In the genomic region with DNA sequence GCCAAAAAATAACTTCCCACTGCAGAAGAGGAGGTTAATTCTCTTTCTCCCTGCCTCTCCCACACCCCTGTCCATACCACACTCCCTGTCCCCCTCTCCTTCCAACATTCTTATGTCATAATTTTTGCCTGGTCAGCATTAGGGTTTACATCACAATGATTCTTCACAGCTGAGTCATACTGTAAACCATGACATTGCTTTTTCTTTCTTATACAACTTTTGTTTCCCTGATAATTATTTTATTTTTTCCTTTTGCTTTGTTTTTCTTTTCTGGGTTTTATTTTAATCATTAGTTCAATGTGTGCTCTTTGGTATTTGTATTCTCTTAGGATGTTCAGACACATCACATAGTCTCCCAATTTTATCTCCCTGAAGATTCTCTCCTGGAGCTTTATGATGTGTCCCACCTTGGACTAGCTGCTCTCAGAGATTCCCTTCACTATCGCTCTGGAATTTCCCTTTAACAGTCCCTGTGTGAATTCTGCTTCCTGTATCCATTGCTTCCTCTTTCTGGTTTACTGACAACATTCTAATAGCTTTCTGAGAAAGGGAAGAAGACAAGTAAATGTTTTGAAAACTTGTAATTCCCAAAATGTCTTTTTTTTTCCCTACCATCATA, we compare ENCODE assay signal across 14 cellular contexts.
DNase-seq lines count a peak whose midpoint lies in the region; ATAC-seq and TF ChIP-seq lines count a peak whose summit lies in the region.
"Had no signal": no experiment of that assay in that cellular context is flagged by ENCODE, and none has a peak within 500 bp of the region (broad histone marks: within the 10 kb centered on the region; RNA-seq: fewer than 3 reads in every experiment).

No MANE protein-coding gene starts in this region.

- no peaks in the 10 kb centered on the region for H3K36me3 ChIP-seq in breast epithelium
- H3K36me3 ChIP-seq: HAP-1, left ventricle myocardium inferior, transverse colon had no signal

- DNase-seq in MCF 10A (ENCODE audit: unreplicated experiment) (peak; percentile 54), breast epithelium (ENCODE audit: low spot score in 2 of 2) (no peak), astrocyte of the cerebellum (ENCODE audit: low read depth) (peak; percentile 36), iPS-NIHi11 (ENCODE audit: low spot score) (peak; percentile 33), amniotic stem cell (lab: John Stamatoyannopoulos, UW) (no peak), NCI-H526 (lab: John Stamatoyannopoulos, UW) (no peak)
- DNase-seq: left ventricle myocardium inferior, NCI-H1092, transverse colon had no signal

- TF ChIP-seq CTCF in MCF 10A (IDR thresholded peaks at IDR 0.05; ENCODE audit: unreplicated experiment): no peak
- no peak for TF ChIP-seq CTCF in breast epithelium (IDR thresholded peaks at IDR 0.05)
- no peak for TF ChIP-seq CTCF in astrocyte of the cerebellum (IDR thresholded peaks at IDR 0.05; ENCODE audit: low read depth, low read length, missing control alignments)

- intact Hi-C loops in MCF 10A (cut with micrococcal nuclease): no loop called here
- intact Hi-C loops in breast epithelium (cut with DNase I; ENCODE audit: low total_unique reads): no loop called here

- no peak overlapping the region for H3K27ac Mint-ChIP-seq in MCF 10A (ENCODE audit: low read depth, unreplicated experiment)
- H3K27ac Mint-ChIP-seq: T-helper 2 cell treated with Interferon-gamma antibody and Interleukin-4, amounts not matched to agents 5 μg/mL and 100 μg/mL, for 36 hours had no signal

- no peaks in the 10 kb centered on the region for H3K9me3 ChIP-seq in breast epithelium
- H3K9me3 ChIP-seq: HAP-1, left ventricle myocardium inferior, transverse colon had no signal

- no peak overlapping the region for H3K27ac ChIP-seq in breast epithelium
- H3K27ac ChIP-seq: left ventricle myocardium inferior, transverse colon had no signal

- no peak overlapping the region for H3K4me3 Mint-ChIP-seq in MCF 10A (ENCODE audit: unreplicated experiment)
- H3K4me3 Mint-ChIP-seq: T-helper 2 cell treated with Interferon-gamma antibody and Interleukin-4, amounts not matched to agents 5 μg/mL and 100 μg/mL, for 36 hours had no signal

- H3K4me1 Mint-ChIP-seq in MCF 10A (ENCODE audit: insufficient read depth, unreplicated experiment): peaks cover 16% of the 10 kb centered on the region

- in situ Hi-C loops in astrocyte of the cerebellum (cut with HindIII; ENCODE audit: low sequenced_read_pairs): no loop called here

- no TSS peak for BruUV-seq in MCF 10A (replicated peaks; lab: Mats Ljungman, UMichigan)

- no peaks in the 10 kb centered on the region for H3K27me3 ChIP-seq in breast epithelium
- H3K27me3 ChIP-seq: transverse colon had no signal

- H3K9me3 Mint-ChIP-seq in MCF 10A (ENCODE audit: unreplicated experiment): no peaks in the 10 kb centered on the region

- no peaks in the 10 kb centered on the region for H3K36me3 Mint-ChIP-seq in MCF 10A (ENCODE audit: insufficient read depth, unreplicated experiment)

- ATAC-seq in HG02852 (IDR thresholded peaks at IDR 0.05; ENCODE audit: unreplicated experiment) (no peak), GM19035 (IDR thresholded peaks at IDR 0.05; ENCODE audit: unreplicated experiment) (no peak)
- ATAC-seq: esophagus mucosa had no signal

- POLR2A ChIA-PET in MCF 10A (lab: Yijun Ruan, JAX): interaction anchor here (0.5 to 0.7 kb wide), 2 partner anchors 8 to 48 kb away, joined by 3 read pairs; no protein-coding TSS in a partner anchor

- TF ChIP-seq POLR2A in breast epithelium (IDR thresholded peaks at IDR 0.05): no peak

- no peak overlapping the region for H3K4me3 ChIP-seq in breast epithelium
- no peak overlapping the region for H3K4me3 ChIP-seq in astrocyte of the cerebellum (ENCODE audit: low read depth, low read length)
- H3K4me3 ChIP-seq: HAP-1, left ventricle myocardium inferior, transverse colon had no signal

- CTCF ChIA-PET in MCF 10A (lab: Yijun Ruan, JAX): interaction anchor here (0.6 kb wide), 2 partner anchors 163 to 1949 kb away, joined by 3 to 4 read pairs; no protein-coding TSS in a partner anchor

- no peaks in the 10 kb centered on the region for H3K4me1 ChIP-seq in breast epithelium
- H3K4me1 ChIP-seq: HAP-1, left ventricle myocardium inferior, transverse colon had no signal

- H3K27me3 Mint-ChIP-seq in MCF 10A (ENCODE audit: insufficient read depth, unreplicated experiment): no peaks in the 10 kb centered on the region

Comparison
In these comparisons a context has a peak if more than half of its experiments do, and no peak if none do; other contexts are left out.
1. DNase-seq: peak in MCF 10A (single experiment), astrocyte of the cerebellum (single experiment) and iPS-NIHi11 (single experiment); none in breast epithelium (0 of 2), amniotic stem cell (single experiment) and NCI-H526 (0 of 2).